ENCODE assay signal across 16 cellular contexts in genomic region chr15:78392430-78392829, GRCh38. TPM values are rescaled to one million over a fixed set of nuclear protein-coding genes. Genes with fewer than 3 reads are reported as not detected.
DNase-seq lines count a peak whose midpoint lies in the region; ATAC-seq and TF ChIP-seq lines count a peak whose summit lies in the region.
"Had no signal": no experiment of that assay in that cellular context is flagged by ENCODE, and none has a peak within 500 bp of the region (broad histone marks: within the 10 kb centered on the region; RNA-seq: fewer than 3 reads in every experiment).

No MANE protein-coding gene starts in this region.

- TF ChIP-seq EP300 in SK-N-SH (IDR thresholded peaks at IDR 0.05; ENCODE audit: borderline replicate concordance in 1 of 2, low read depth in 1 of 2, low read length in 1 of 2) = peak in 1 of 2 experiments; percentile 12; a peak in 1 of 4 replicates

- dilution Hi-C loops in mammary epithelial cell (cut with HindIII; ENCODE audit: low sequenced_read_pairs) = no loop called here

- H3K9me2 ChIP-seq in SK-N-SH = no peaks in the 10 kb centered on the region

- in situ Hi-C loops in mammary epithelial cell (cut with MboI; ENCODE audit: low sequenced_read_pairs in 2 of 2) = no loop called here

- TF ChIP-seq CTCF in SK-N-SH (IDR thresholded peaks at IDR 0.05) (no peak), epithelial cell of esophagus (IDR thresholded peaks at IDR 0.05; ENCODE audit: insufficient read depth, low read depth, low read length, missing control alignments) (no peak), mammary epithelial cell (conservative IDR thresholded peaks at IDR 0.05 in 1 of 2, IDR thresholded peaks at IDR 0.05 in 1 of 2; ENCODE audit: extremely low read depth in 1 of 2, insufficient read depth in 1 of 2, low read depth in 1 of 2, low read length in 2 of 2) (no peak)

- peaks cover 0 to 19% of the 10 kb centered on the region in 2 experiments; a peak in 1 of 4 replicates for H3K4me1 ChIP-seq in SK-N-SH (ENCODE audit: control insufficient read depth in 1 of 2, insufficient read depth in 2 of 2, low read depth in 1 of 2, low read length in 1 of 2)
- no peaks in the 10 kb centered on the region for H3K4me1 ChIP-seq in mammary epithelial cell (ENCODE audit: insufficient read depth, low read length)
- H3K4me1 ChIP-seq: A549, upper lobe of right lung had no signal

- 47% methylated on average over 4 of the region's 4 CpGs for WGBS in SK-N-SH (ENCODE audit: low lambda C conversion rate)
- WGBS in mammary epithelial cell (ENCODE audit: low coverage, missing lambda C conversion rate) = 62% methylated on average over 3 of the region's 4 CpGs

- CTCF ChIA-PET in SK-N-SH (lab: Yijun Ruan, JAX) = interaction anchor here (0.7 to 33.6 kb wide), 5 partner anchors 10 to 249 kb away, joined by 3 to 772 read pairs (median 3); partner anchors contain the start of genes CHRNB4 and SKIC8
- CTCF ChIA-PET in mammary epithelial cell (lab: Charles Lee; ENCODE audit: low non-redundant PET) = no interaction called here

- ATAC-seq in SK-N-SH treated with all-trans-retinoic acid at 6 μM for 48 hours (no peak), GM19463 (IDR thresholded peaks at IDR 0.05; ENCODE audit: unreplicated experiment) (no peak)
- ATAC-seq: A549; CD8-positive, alpha-beta T cell; natural killer cell; upper lobe of right lung had no signal

- H3K27ac ChIP-seq in SK-N-SH (ENCODE audit: low read depth in 2 of 2, low read length in 1 of 2) = peak overlapping the region in 1 of 2 experiments; percentile 77; a peak in 2 of 4 replicates
- no peak overlapping the region for H3K27ac ChIP-seq in mammary epithelial cell (ENCODE audit: insufficient read depth, low read depth, low read length)
- H3K27ac ChIP-seq: A549, upper lobe of right lung had no signal

- TF ChIP-seq RAD21 in SK-N-SH (IDR thresholded peaks at IDR 0.05; ENCODE audit: low read length) = no peak

- DNase-seq in SK-N-SH (peak; percentile 73), NCI-H345 (lab: John Stamatoyannopoulos, UW) (peak; percentile 77), epithelial cell of esophagus (ENCODE audit: low read depth) (peak; percentile 61), NCI-H2227 treated with DMSO at 0.1 percent for 48 hours (lab: John Stamatoyannopoulos, UW) (no peak), mammary epithelial cell (no peak), hepatic stellate cell (ENCODE audit: low spot score) (no peak)
- DNase-seq: activated gamma-delta T cell; CD8-positive, alpha-beta T cell; natural killer cell; NK-92 treated with Interleukin-12 subunit alpha and Interleukin-12 subunit beta, amount 100 ng/mL, for 24 hours; stimulated activated CD8-positive, alpha-beta memory T cell treated with anti-CD3 and anti-CD28 coated beads, Interleukin-4, amount 100 ng/mL, for 48 hours; upper lobe of right lung had no signal

- H3K27me3 ChIP-seq in SK-N-SH (ENCODE audit: insufficient read depth) = no peaks in the 10 kb centered on the region
- H3K27me3 ChIP-seq in mammary epithelial cell (ENCODE audit: insufficient read depth, low read length) = no peaks in the 10 kb centered on the region
- H3K27me3 ChIP-seq: upper lobe of right lung had no signal

- no peaks in the 10 kb centered on the region for H3K79me2 ChIP-seq in SK-N-SH (ENCODE audit: insufficient read depth)
- no peaks in the 10 kb centered on the region for H3K79me2 ChIP-seq in mammary epithelial cell (ENCODE audit: insufficient read depth, low read length)

- H4K20me1 ChIP-seq in SK-N-SH (ENCODE audit: insufficient read depth) (no peaks in the 10 kb centered on the region), mammary epithelial cell (ENCODE audit: insufficient read depth, low read length) (no peaks in the 10 kb centered on the region)

- no peak overlapping the region for H3K4me3 ChIP-seq in SK-N-SH (ENCODE audit: low read depth in 2 of 2, low read length in 1 of 2)
- H3K4me3 ChIP-seq in epithelial cell of esophagus (ENCODE audit: low read length) = no peak overlapping the region
- no peak overlapping the region for H3K4me3 ChIP-seq in mammary epithelial cell (replicated peaks in 1 of 3; ENCODE audit: insufficient read depth in 1 of 3, low read depth in 2 of 3, low read length in 3 of 3)
- H3K4me3 ChIP-seq: A549, upper lobe of right lung had no signal

- H3K4me2 ChIP-seq in SK-N-SH (no peak overlapping the region), mammary epithelial cell (ENCODE audit: insufficient read depth, low read depth, low read length) (no peak overlapping the region)
- H3K4me2 ChIP-seq: A549 had no signal

- H3K36me3 ChIP-seq in SK-N-SH (replicated peaks in 1 of 2; ENCODE audit: control insufficient read depth in 1 of 2, insufficient read depth in 2 of 2, low read length in 1 of 2) = no peaks in the 10 kb centered on the region
- H3K36me3 ChIP-seq in mammary epithelial cell (ENCODE audit: insufficient read depth, low read length) = no peaks in the 10 kb centered on the region
- H3K36me3 ChIP-seq: upper lobe of right lung had no signal

- intact Hi-C loops in mammary epithelial cell (cut with micrococcal nuclease) = no loop called here

- no peaks in the 10 kb centered on the region for H3F3A ChIP-seq in SK-N-SH (replicated peaks; ENCODE audit: insufficient read depth)

- BruUV-seq in mammary epithelial cell (replicated peaks; lab: Mats Ljungman, UMichigan) = no TSS peak

- no peak overlapping the region for H3K9ac ChIP-seq in SK-N-SH
- no peak overlapping the region for H3K9ac ChIP-seq in mammary epithelial cell (ENCODE audit: insufficient read depth, low read length)

- H3K9me3 ChIP-seq in SK-N-SH (no peaks in the 10 kb centered on the region), mammary epithelial cell (replicated peaks; ENCODE audit: insufficient read depth, low read length) (no peaks in the 10 kb centered on the region)
- H3K9me3 ChIP-seq: A549, upper lobe of right lung had no signal

- POLR2A ChIA-PET in SK-N-SH (lab: Yijun Ruan, JAX) = interaction anchor here (0.9 to 1.0 kb wide), 2 partner anchors 10 to 45 kb away, joined by 3 to 6 read pairs; partner anchors contain the start of gene IREB2

- no peak overlapping the region for H2AFZ ChIP-seq in SK-N-SH (ENCODE audit: low read depth)
- no peak overlapping the region for H2AFZ ChIP-seq in mammary epithelial cell (ENCODE audit: low read depth, low read length)

TF ChIP-seq in SK-N-SH, 30 proteins besides CTCF, POLR2A, EP300 and RAD21:
- no peak for TF ChIP-seq MEF2A (IDR thresholded peaks at IDR 0.05; ENCODE audit: borderline replicate concordance, low read depth)
- no peak for TF ChIP-seq NFIC (IDR thresholded peaks at IDR 0.05; ENCODE audit: borderline replicate concordance)
- no peak for TF ChIP-seq RCOR1 (IDR thresholded peaks at IDR 0.05; ENCODE audit: low read length)
- TF ChIP-seq EZH2phosphoT487 (IDR thresholded peaks at IDR 0.05; ENCODE audit: borderline replicate concordance, low read depth) = no peak

TF ChIP-seq in SK-N-SH treated with all-trans-retinoic acid at 6 μM for 48 hours, 23 proteins besides CTCF, POLR2A, EP300 and RAD21:
- no peak for TF ChIP-seq BACH2 (CRISPR knock-in tag; IDR thresholded peaks at IDR 0.05; ENCODE audit: borderline replicate concordance)
- TF ChIP-seq ZNF565 (CRISPR knock-in tag; conservative IDR thresholded peaks at IDR 0.05; ENCODE audit: low read depth) = no peak
- no peak for TF ChIP-seq GLIS3 (CRISPR knock-in tag; IDR thresholded peaks at IDR 0.05)
- no peak for TF ChIP-seq ARNTL (CRISPR knock-in tag; IDR thresholded peaks at IDR 0.05; ENCODE audit: borderline replicate concordance, low read depth)
- TF ChIP-seq PPARA (CRISPR knock-in tag; IDR thresholded peaks at IDR 0.05; ENCODE audit: borderline replicate concordance) = no peak
- no peak for TF ChIP-seq CSDC2 (CRISPR knock-in tag; IDR thresholded peaks at IDR 0.05)
- no peak for TF ChIP-seq POU6F1 (CRISPR knock-in tag; IDR thresholded peaks at IDR 0.05; ENCODE audit: borderline replicate concordance, low read depth)
- TF ChIP-seq RARB (CRISPR knock-in tag; IDR thresholded peaks at IDR 0.05) = no peak
- TF ChIP-seq SNAI2 (CRISPR knock-in tag; IDR thresholded peaks at IDR 0.05) = no peak
- TF ChIP-seq ZFP30 (CRISPR knock-in tag; IDR thresholded peaks at IDR 0.05) = no peak
- no peak for TF ChIP-seq ESRRG (CRISPR knock-in tag; IDR thresholded peaks at IDR 0.05)
- TF ChIP-seq OSR1 (CRISPR knock-in tag; IDR thresholded peaks at IDR 0.05) = no peak
- TF ChIP-seq ZFP3 (CRISPR knock-in tag; IDR thresholded peaks at IDR 0.05) = no peak
- TF ChIP-seq TOX (CRISPR knock-in tag; IDR thresholded peaks at IDR 0.05; ENCODE audit: borderline replicate concordance) = no peak
- TF ChIP-seq ZNF8 (CRISPR knock-in tag; IDR thresholded peaks at IDR 0.05) = no peak
- TF ChIP-seq ZNF70 (CRISPR knock-in tag; IDR thresholded peaks at IDR 0.05) = no peak

RNA-seq across cellular contexts. Expression of gene IREB2, which starts 45.6 kb away (rescaled TPM):
- polyA plus RNA-seq in SK-N-SH (2012; rRNA removed) (9.5 and 13.7 TPM in 2 replicates), mammary epithelial cell (12.2 TPM)
- 13.2 and 14.9 TPM in 2 replicates for polyA plus RNA-seq in SK-N-SH (2012; cell fraction: cytosol; rRNA removed)
- polyA plus RNA-seq in SK-N-SH (2012; cell fraction: nucleus; rRNA removed) = 10.7 and 19.9 TPM in 2 replicates
- total RNA-seq in mammary epithelial cell = 10 to 100 TPM; 31.8 to 36.9 TPM
- polyA minus RNA-seq in mammary epithelial cell = 60.6 TPM

RNA-seq across cellular contexts. Expression of gene CRABP1, which starts 52.3 kb away (rescaled TPM):
- polyA plus RNA-seq in SK-N-SH (2012; rRNA removed) (1.0 and 1.6 TPM in 2 replicates), mammary epithelial cell (not detected)
- 1.4 and 2.1 TPM in 2 replicates for polyA plus RNA-seq in SK-N-SH (2012; cell fraction: cytosol; rRNA removed)
- 0.38 and 0.54 TPM in 2 replicates for polyA plus RNA-seq in SK-N-SH (2012; cell fraction: nucleus; rRNA removed)
- not detected for total RNA-seq in mammary epithelial cell
- not detected for polyA minus RNA-seq in mammary epithelial cell
- total RNA-seq: CD8-positive, alpha-beta T cell; liver; natural killer cell; upper lobe of right lung had no signal
- polyA plus RNA-seq: liver had no signal

Comparison
In these comparisons a context has a peak if more than half of its experiments do, and no peak if none do; other contexts are left out.
1. DNase-seq: peak in SK-N-SH (single experiment), NCI-H345 (single experiment) and epithelial cell of esophagus (single experiment); none in NCI-H2227 treated with DMSO at 0.1 percent for 48 hours (single experiment), mammary epithelial cell (single experiment) and hepatic stellate cell (single experiment).